9 cellular contexts compared by ENCODE assay signal in genomic region chr22:46749682-46750529, GRCh38. TPM values are rescaled to one million over a fixed set of nuclear protein-coding genes. Genes with fewer than 3 reads are reported as not detected.
DNase-seq lines count a peak whose midpoint lies in the region; ATAC-seq lines count a peak whose summit lies in the region.
"Had no signal": no experiment of that assay in that cellular context is flagged by ENCODE, and none has a peak within 500 bp of the region (broad histone marks: within the 10 kb centered on the region; RNA-seq: fewer than 3 reads in every experiment).

No MANE protein-coding gene starts in this region.

- peaks cover 21 to 37% (median 30%) of the 10 kb centered on the region in 3 donors for H3K4me1 Mint-ChIP-seq in CD8-positive, alpha-beta memory T cell
- H3K4me1 Mint-ChIP-seq in effector memory CD8-positive, alpha-beta T cell (ENCODE audit: low read depth in 2 of 2): peaks cover 26 to 31% of the 10 kb centered on the region in 2 donors

- H3K36me3 Mint-ChIP-seq in CD8-positive, alpha-beta memory T cell: no peaks in the 10 kb centered on the region
- peaks cover 6% of the 10 kb centered on the region for H3K36me3 Mint-ChIP-seq in effector memory CD8-positive, alpha-beta T cell (ENCODE audit: insufficient read depth)

- H3K27ac ChIP-seq in CD8-positive, alpha-beta memory T cell (ENCODE audit: low read depth, low read length): peak overlapping the region; percentile 36
- peak overlapping the region; percentile 2 for H3K27ac ChIP-seq in trophoblast cell (ENCODE audit: low read depth, low read length)

- H3K27ac Mint-ChIP-seq in CD8-positive, alpha-beta memory T cell: peak overlapping the region; percentile 94 to 98 (median 96)
- H3K27ac Mint-ChIP-seq in effector memory CD8-positive, alpha-beta T cell: peak overlapping the region; percentile 99

- peak overlapping the region; percentile 52 for H3K4me3 ChIP-seq in CD8-positive, alpha-beta memory T cell (ENCODE audit: low read length)
- 0 out of 2 replicates have a peak overlapping the region, but pooled peaks have one; percentile 18 for H3K4me3 ChIP-seq in Jurkat, Clone E6-1 (ENCODE audit: low read length)
- no peak overlapping the region for H3K4me3 ChIP-seq in trophoblast cell (ENCODE audit: low read depth, low read length)

- H4K91ac ChIP-seq in trophoblast cell (ENCODE audit: low read depth, low read length): peak overlapping the region; percentile 42

- H3K27me3 Mint-ChIP-seq in CD8-positive, alpha-beta memory T cell: no peaks in the 10 kb centered on the region
- H3K27me3 Mint-ChIP-seq in effector memory CD8-positive, alpha-beta T cell: no peaks in the 10 kb centered on the region

- H3K14ac ChIP-seq in trophoblast cell (ENCODE audit: low read length): no peak overlapping the region

- no peaks in the 10 kb centered on the region for H3K9me3 ChIP-seq in CD8-positive, alpha-beta memory T cell (ENCODE audit: low read length)
- peaks cover 4% of the 10 kb centered on the region for H3K9me3 ChIP-seq in trophoblast cell (ENCODE audit: insufficient read depth, low read depth, low read length)

- H3K79me1 ChIP-seq in trophoblast cell (ENCODE audit: low read length): peaks cover 13% of the 10 kb centered on the region

- no CpG with 5 or more reads among the region's 14 CpGs for WGBS in trophoblast cell (ENCODE audit: extremely low coverage, insufficient coverage, insufficient read length)

- H3K27me3 ChIP-seq in CD8-positive, alpha-beta memory T cell (ENCODE audit: insufficient read depth, low read length, poor library complexity, severe bottlenecking): no peaks in the 10 kb centered on the region
- no peaks in the 10 kb centered on the region for H3K27me3 ChIP-seq in trophoblast cell (ENCODE audit: insufficient read depth, low read length)

- no peaks in the 10 kb centered on the region for H3K9me3 Mint-ChIP-seq in CD8-positive, alpha-beta memory T cell
- no peaks in the 10 kb centered on the region for H3K9me3 Mint-ChIP-seq in effector memory CD8-positive, alpha-beta T cell

- no peak overlapping the region for H3K4ac ChIP-seq in trophoblast cell (ENCODE audit: low read depth, low read length)

- no peak overlapping the region for H2AFZ ChIP-seq in trophoblast cell (ENCODE audit: insufficient read depth, low read length, poor library complexity)

- no peak overlapping the region for H4K12ac ChIP-seq in trophoblast cell (ENCODE audit: low read depth, low read length)

- H3K4me1 ChIP-seq in CD8-positive, alpha-beta memory T cell (ENCODE audit: insufficient read depth, low read length): peaks cover 27% of the 10 kb centered on the region
- H3K4me1 ChIP-seq in trophoblast cell (ENCODE audit: control insufficient read depth in 1 of 2, insufficient read depth in 2 of 2, low read length in 2 of 2): peaks cover 23 to 28% of the 10 kb centered on the region in 2 experiments

- no peak overlapping the region for H2AK5ac ChIP-seq in trophoblast cell (ENCODE audit: low read length)

- DNase-seq in CD8-positive, alpha-beta memory T cell: no peak
- no peak for DNase-seq in Jurkat, Clone E6-1 (ENCODE audit: low read depth, low spot score)
- no peak for DNase-seq in effector memory CD8-positive, alpha-beta T cell
- DNase-seq in trophoblast cell (peak in 1 of 2 donors; percentile 13), midbrain (lab: John Stamatoyannopoulos, UW) (no peak)
- DNase-seq: NCI-H2029 treated with DMSO at 0.1 percent for 48 hours, nephron progenitor cell had no signal

- no peak overlapping the region for H4K8ac ChIP-seq in trophoblast cell (ENCODE audit: low read depth, low read length)

- no peak overlapping the region for H3K23ac ChIP-seq in trophoblast cell (ENCODE audit: low read length)

- H2BK12ac ChIP-seq in trophoblast cell (ENCODE audit: low read length): peak overlapping the region; percentile 35

- H2BK5ac ChIP-seq in trophoblast cell (ENCODE audit: low read depth, low read length, poor library complexity): peak overlapping the region; percentile 7

- H3K4me3 Mint-ChIP-seq in CD8-positive, alpha-beta memory T cell: peak overlapping the region; percentile 32 to 86 (median 80)
- H3K4me3 Mint-ChIP-seq in effector memory CD8-positive, alpha-beta T cell: peak overlapping the region; percentile 79 to 81
- H3K4me3 Mint-ChIP-seq: nephron progenitor cell had no signal

- no peaks in the 10 kb centered on the region for H3K79me2 ChIP-seq in trophoblast cell (ENCODE audit: control insufficient read depth, insufficient read depth, low read length, poor library complexity)

- POLR2A ChIA-PET in CD8-positive, alpha-beta memory T cell (lab: Charles Lee): interaction anchor here (1.0 to 3.0 kb wide), 5 partner anchors 11 to 42 kb away, joined by 3 to 23 read pairs (median 7); partner anchors contain the start of gene TBC1D22A

- CTCF ChIA-PET in CD8-positive, alpha-beta memory T cell (lab: Charles Lee): interaction anchor here (0.8 to 3.3 kb wide), 7 partner anchors 9 to 186 kb away, joined by 3 to 24 read pairs (median 6); partner anchors contain the start of genes CERK and TBC1D22A

- H3K18ac ChIP-seq in trophoblast cell (ENCODE audit: low read length): no peak overlapping the region

- no peaks in the 10 kb centered on the region for H3K36me3 ChIP-seq in CD8-positive, alpha-beta memory T cell (ENCODE audit: insufficient read depth, low read length)
- H3K36me3 ChIP-seq in trophoblast cell (ENCODE audit: control insufficient read depth in 1 of 2, insufficient read depth in 2 of 2, low read length in 2 of 2): no peaks in the 10 kb centered on the region

- no peak overlapping the region for H3K9ac ChIP-seq in trophoblast cell (ENCODE audit: low read length)

- ATAC-seq in effector memory CD8-positive, alpha-beta T cell (replicated peaks): peak; percentile 31
- ATAC-seq in HG03571 (IDR thresholded peaks at IDR 0.05; ENCODE audit: unreplicated experiment) (no peak), GM21723 (IDR thresholded peaks at IDR 0.05; ENCODE audit: unreplicated experiment) (no peak)

- peak overlapping the region; percentile 31 for H2BK120ac ChIP-seq in trophoblast cell (ENCODE audit: insufficient read depth, low read length, poor library complexity)

- no peak overlapping the region for H3K4me2 ChIP-seq in trophoblast cell (ENCODE audit: low read length)

RNA-seq across cellular contexts. Expression of gene CERK, which starts 11.9 kb away (rescaled TPM):
- total RNA-seq in CD8-positive, alpha-beta memory T cell: 10 to 100 TPM; 64.3 to 64.5 TPM
- polyA plus RNA-seq in CD8-positive, alpha-beta memory T cell: 108 TPM
- polyA plus RNA-seq in Jurkat, Clone E6-1 (2012; ENCODE audit: insufficient read depth, insufficient read length): 64.6 TPM
- 19.8 and 21.2 TPM in 2 replicates for polyA plus RNA-seq in trophoblast cell (2013)

RNA-seq across cellular contexts. Expression of gene TBC1D22A, which starts 12.5 kb away (rescaled TPM):
- 10 to 100 TPM; 34.0 to 34.8 TPM for total RNA-seq in CD8-positive, alpha-beta memory T cell
- 26.6 TPM for polyA plus RNA-seq in CD8-positive, alpha-beta memory T cell
- polyA plus RNA-seq in Jurkat, Clone E6-1 (2012; ENCODE audit: insufficient read depth, insufficient read length): 15.0 TPM
- 14.7 and 15.8 TPM in 2 replicates for polyA plus RNA-seq in trophoblast cell (2013)
